In genomic region chr22:27756212-27756660, GRCh38 we compare ENCODE assay signal across 19 cellular contexts. TPM values are rescaled to one million over a fixed set of nuclear protein-coding genes. Genes with fewer than 3 reads are reported as not detected.
DNase-seq lines count a peak whose midpoint lies in the region; ATAC-seq and TF ChIP-seq lines count a peak whose summit lies in the region.
"Had no signal": no experiment of that assay in that cellular context is flagged by ENCODE, and none has a peak within 500 bp of the region (broad histone marks: within the 10 kb centered on the region; RNA-seq: fewer than 3 reads in every experiment).

No MANE protein-coding gene starts in this region.

- no peaks in the 10 kb centered on the region for H3K36me3 ChIP-seq in ascending aorta
- no peaks in the 10 kb centered on the region for H3K36me3 ChIP-seq in neural progenitor cell
- no peaks in the 10 kb centered on the region for H3K36me3 ChIP-seq in gastrocnemius medialis
- H3K36me3 ChIP-seq: BE2C had no signal

- no peak overlapping the region for H3K9ac ChIP-seq in neural progenitor cell
- H3K9ac ChIP-seq: GM23248 had no signal

- no peak for ATAC-seq in gastrocnemius medialis

- H3K36me3 Mint-ChIP-seq in chondrocyte (ENCODE audit: low read depth) = peaks cover 32% of the 10 kb centered on the region
- peaks cover 9% of the 10 kb centered on the region for H3K36me3 Mint-ChIP-seq in neural progenitor cell

- H3K4me3 Mint-ChIP-seq in chondrocyte (ENCODE audit: unreplicated experiment) (no peak overlapping the region), neural progenitor cell (no peak overlapping the region)

- H3K4me1 ChIP-seq in ascending aorta = peaks cover 8 to 50% of the 10 kb centered on the region in 2 donors
- H3K4me1 ChIP-seq in neural progenitor cell = peaks cover 3% of the 10 kb centered on the region
- peaks cover 18 to 43% of the 10 kb centered on the region in 2 donors for H3K4me1 ChIP-seq in gastrocnemius medialis
- H3K4me1 ChIP-seq: BE2C had no signal

- H3K27me3 ChIP-seq in ascending aorta (no peaks in the 10 kb centered on the region), neural progenitor cell (no peaks in the 10 kb centered on the region), gastrocnemius medialis (no peaks in the 10 kb centered on the region)
- H3K27me3 ChIP-seq: BE2C had no signal

- H3K9me3 Mint-ChIP-seq in chondrocyte (ENCODE audit: low read depth) (no peaks in the 10 kb centered on the region), neural progenitor cell (no peaks in the 10 kb centered on the region)

- H3K9me3 ChIP-seq in ascending aorta (no peaks in the 10 kb centered on the region), neural progenitor cell (ENCODE audit: low read depth) (no peaks in the 10 kb centered on the region), gastrocnemius medialis (no peaks in the 10 kb centered on the region)
- H3K9me3 ChIP-seq: BE2C had no signal

- H3K27me3 Mint-ChIP-seq in chondrocyte (ENCODE audit: low read depth) = no peaks in the 10 kb centered on the region
- H3K27me3 Mint-ChIP-seq in neural progenitor cell (ENCODE audit: insufficient read depth, low read depth) = peaks cover 5% of the 10 kb centered on the region

- H3K4me1 Mint-ChIP-seq in chondrocyte (ENCODE audit: low read depth) (peaks cover 74% of the 10 kb centered on the region), neural progenitor cell (peaks cover 50% of the 10 kb centered on the region)

- TF ChIP-seq CTCF in ascending aorta (IDR thresholded peaks at IDR 0.05) (no peak), chondrocyte (IDR thresholded peaks at IDR 0.05) (no peak), neural progenitor cell (IDR thresholded peaks at IDR 0.05) (no peak), gastrocnemius medialis (IDR thresholded peaks at IDR 0.05 in 4 of 5, conservative IDR thresholded peaks at IDR 0.05 in 1 of 5) (no peak)

- H3K79me2 ChIP-seq in neural progenitor cell (ENCODE audit: low read depth) = peaks cover 31% of the 10 kb centered on the region

- H3F3A ChIP-seq in neural progenitor cell (ENCODE audit: low read depth) = peaks cover 7% of the 10 kb centered on the region

- TF ChIP-seq POLR2A in gastrocnemius medialis (IDR thresholded peaks at IDR 0.05) = no peak

- H3K27ac Mint-ChIP-seq in chondrocyte (ENCODE audit: unreplicated experiment) (peak overlapping the region; percentile 73), neural progenitor cell (no peak overlapping the region)

- DNase-seq in ascending aorta (ENCODE audit: low spot score in 2 of 2) (no peak), chondrocyte (ENCODE audit: low spot score) (no peak), neural progenitor cell (ENCODE audit: low spot score) (no peak), gastrocnemius medialis (no peak), DMS153 treated with DMSO at 0.1 percent for 48 hours (lab: John Stamatoyannopoulos, UW; ENCODE audit: unreplicated experiment) (no peak), RPMI8226 (no peak), DMS153 (lab: John Stamatoyannopoulos, UW) (no peak)
- DNase-seq: BE2C, DMS79, GM23248, HCEC 1CT, KG1, NCI-H1105, NCI-H2029 treated with DMSO at 0.1 percent for 48 hours, NCI-H345, NCI-H524, NCI-H774, SHP77 had no signal

- intact Hi-C loops in ascending aorta (cut with DNase I) (no loop called here), gastrocnemius medialis (cut with DNase I; ENCODE audit: low total_unique reads) (no loop called here)

- H4K20me1 ChIP-seq in neural progenitor cell (ENCODE audit: low read depth) = peaks cover 71% of the 10 kb centered on the region

- in situ Hi-C loops in gastrocnemius medialis (cut with MboI; ENCODE audit: low sequenced_read_pairs in 4 of 4) = no loop called here

- no peak overlapping the region for H2AFZ ChIP-seq in neural progenitor cell (replicated peaks)
- H2AFZ ChIP-seq: GM23248 had no signal

- H3K27ac ChIP-seq in ascending aorta (peak overlapping the region; percentile 86 to 88), neural progenitor cell (peak overlapping the region; percentile 58), gastrocnemius medialis (peak overlapping the region; percentile 3 to 71 (median 51))
- H3K27ac ChIP-seq: GM23248, SK-N-MC had no signal

- no peak overlapping the region for H3K4me2 ChIP-seq in neural progenitor cell

- no peak overlapping the region for H3K4me3 ChIP-seq in ascending aorta
- H3K4me3 ChIP-seq in neural progenitor cell = no peak overlapping the region
- H3K4me3 ChIP-seq in gastrocnemius medialis = no peak overlapping the region
- H3K4me3 ChIP-seq: GM23248, SK-N-MC had no signal

RNA-seq across cellular contexts. Expression of gene MN1, which starts 45.3 kb away (rescaled TPM):
- total RNA-seq in ascending aorta (23.0 TPM), chondrocyte (119 to 156 TPM (median 121 TPM) in 3 replicates), neural progenitor cell (ENCODE audit: low replicate concordance) (13.3 and 27.2 TPM in 2 replicates), gastrocnemius medialis (10 to 100 TPM in 3 of 4 donors, 1 to 10 TPM in 1; 8.8 to 40.0 (median 36.6) TPM)
